Comparison of ENCODE assay signal across 8 cellular contexts in the genomic region with DNA sequence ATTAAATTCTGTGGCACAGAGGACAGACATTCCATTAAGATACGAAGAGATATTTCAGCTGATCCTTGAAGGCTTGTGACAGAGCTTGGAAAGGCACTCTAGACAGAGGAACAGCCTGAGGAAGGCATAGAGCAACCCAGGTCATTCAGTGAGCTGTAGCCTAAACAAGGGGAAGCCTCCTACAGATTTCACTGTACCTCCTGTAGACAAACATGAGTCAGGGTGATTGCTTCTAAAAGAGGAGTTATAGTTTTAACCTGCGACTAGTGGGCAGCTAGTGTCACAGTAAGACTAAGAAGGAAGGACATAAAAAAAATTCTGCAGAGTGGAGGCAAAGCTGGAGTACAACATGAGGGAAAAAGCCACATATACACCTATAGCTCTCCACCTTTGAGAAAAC. TPM values are rescaled to one million over a fixed set of nuclear protein-coding genes. Genes with fewer than 3 reads are reported as not detected.
DNase-seq lines count a peak whose midpoint lies in the region; ATAC-seq and TF ChIP-seq lines count a peak whose summit lies in the region.

No MANE protein-coding gene starts in this region.

- no peaks in the 10 kb centered on the region for H3K9me3 ChIP-seq in ovary

- 29 to 49% (median 29%) methylated on average over 2 of the region's 2 CpGs for WGBS in ovary, 3 donors

- TF ChIP-seq POLR2A in ovary (IDR thresholded peaks at IDR 0.05) = no peak

- intact Hi-C loops in ovary (cut with DNase I) = no loop called here

- H3K4me1 ChIP-seq in ovary (ENCODE audit: insufficient read depth) = peaks cover 4% of the 10 kb centered on the region

- no peak overlapping the region for H3K27ac ChIP-seq in ovary

- H3K4me3 ChIP-seq in fibroblast of the aortic adventitia (ENCODE audit: low read depth, low read length) (peak overlapping the region; percentile 3), ovary (no peak overlapping the region)

- ATAC-seq in GM21723 (IDR thresholded peaks at IDR 0.05; ENCODE audit: unreplicated experiment) = peak; percentile 61
- ATAC-seq in GM19455 (IDR thresholded peaks at IDR 0.05; ENCODE audit: unreplicated experiment) = no peak
- ATAC-seq in HG03097 (IDR thresholded peaks at IDR 0.05; ENCODE audit: low FRiP score, unreplicated experiment) = no peak

- no peaks in the 10 kb centered on the region for H3K36me3 ChIP-seq in ovary

- no peaks in the 10 kb centered on the region for H3K27me3 ChIP-seq in ovary

- no peak for TF ChIP-seq CTCF in fibroblast of the aortic adventitia (IDR thresholded peaks at IDR 0.05; ENCODE audit: insufficient read depth, low read length)
- TF ChIP-seq CTCF in ovary (IDR thresholded peaks at IDR 0.05) = no peak

- TF ChIP-seq EP300 in ovary (IDR thresholded peaks at IDR 0.05) = no peak

- DNase-seq in COLO829 (ENCODE audit: low spot score) (peak; percentile 2), RPMI7951 (ENCODE audit: low read depth) (peak; percentile 42), fibroblast of the aortic adventitia (ENCODE audit: low read depth) (peak; percentile 41), ovary (no peak), NCI-H2171 treated with DMSO at 0.1 percent for 48 hours (lab: John Stamatoyannopoulos, UW) (no peak)

RNA-seq across cellular contexts. Expression of a gene that starts 43.5 kb away (rescaled TPM):
- not detected in 2 replicates for total RNA-seq in RPMI7951 (2014; rRNA removed; shearing (Covaris generic))
- 0.45 and 3.8 TPM in 2 replicates for total RNA-seq in fibroblast of the aortic adventitia (ENCODE audit: low replicate concordance)
- total RNA-seq in ovary = 1 to 10 TPM in 2 of 7 donors, under 1 TPM in 3, not detected in 2; 0.45 to 6.8 (median 0.79) TPM
- 1 to 10 TPM in 1 of 2 donors, under 1 TPM in 1; 0.34 to 1.2 TPM for polyA plus RNA-seq in ovary

RNA-seq across cellular contexts. Expression of a gene that starts 56.0 kb away (rescaled TPM):
- total RNA-seq in RPMI7951 (2014; rRNA removed; shearing (Covaris generic)) = 24.2 and 36.5 TPM in 2 replicates
- total RNA-seq in fibroblast of the aortic adventitia (ENCODE audit: low replicate concordance) (27.9 and 54.2 TPM in 2 replicates), ovary (10 to 100 TPM; 26.5 to 41.0 (median 33.2) TPM)
- 10 to 100 TPM in 1 of 2 donors, 1 to 10 TPM in 1; 9.3 to 17.1 TPM for polyA plus RNA-seq in ovary

RNA-seq across cellular contexts. Expression of a gene that starts 56.3 kb away (rescaled TPM):
- total RNA-seq in RPMI7951 (2014; rRNA removed; shearing (Covaris generic)) = 14.1 and 19.9 TPM in 2 replicates
- total RNA-seq in fibroblast of the aortic adventitia (ENCODE audit: low replicate concordance) (37.8 and 104 TPM in 2 replicates), ovary (10 to 100 TPM; 34.5 to 41.8 (median 36.0) TPM)
- 10 to 100 TPM; 19.1 to 31.0 TPM for polyA plus RNA-seq in ovary

Comparison
In these comparisons a context has a peak if more than half of its experiments do, and no peak if none do; other contexts are left out.
1. DNase-seq: peak in COLO829 (single experiment), RPMI7951 (single experiment) and fibroblast of the aortic adventitia (single experiment); none in ovary (0 of 5) and NCI-H2171 treated with DMSO at 0.1 percent for 48 hours (single experiment).